In genomic region chr1:78619446-78619802, GRCh38 we compare ENCODE assay signal across 8 cellular contexts. TPM values are rescaled to one million over a fixed set of nuclear protein-coding genes. Genes with fewer than 3 reads are reported as not detected.
DNase-seq lines count a peak whose midpoint lies in the region; ATAC-seq, FAIRE-seq and TF ChIP-seq lines count a peak whose summit lies in the region.

No MANE protein-coding gene starts in this region.

- H3K36me3 ChIP-seq in osteoblast (ENCODE audit: insufficient read depth, low read length) = no peaks in the 10 kb centered on the region

- peaks cover 7% of the 10 kb centered on the region for H3K79me2 ChIP-seq in osteoblast (ENCODE audit: insufficient read depth, low read length)

- DNase-seq in caudate nucleus (lab: John Stamatoyannopoulos, UW) = peak in 3 of 61 donors; percentile 1 to 5 (median 3)
- DNase-seq in osteoblast (ENCODE audit: insufficient read length, low spot score, missing footprints) = no peak
- no peak for DNase-seq in RCC 7860 (ENCODE audit: low spot score)
- no peak for DNase-seq in NCI-H2196 (lab: John Stamatoyannopoulos, UW; ENCODE audit: unreplicated experiment)
- DNase-seq in Kasumi-1 (lab: John Stamatoyannopoulos, UW) = no peak
- DNase-seq in GOT3 (lab: John Stamatoyannopoulos, UW) = no peak

- peak; percentile 12 for ATAC-seq in GM19395 (IDR thresholded peaks at IDR 0.05; ENCODE audit: unreplicated experiment)
- peak; percentile 12 for ATAC-seq in HG03196 (IDR thresholded peaks at IDR 0.05; ENCODE audit: unreplicated experiment)

- H3K4me2 ChIP-seq in osteoblast (ENCODE audit: insufficient read depth, low read length) = peak overlapping the region; percentile 94

- no peaks in the 10 kb centered on the region for H3K27me3 ChIP-seq in osteoblast (ENCODE audit: insufficient read depth, low read length)

- FAIRE-seq in RCC 7860 (lab: Jason Lieb, UNC) = no peak

- peak overlapping the region; percentile 60 for H3K27ac ChIP-seq in caudate nucleus (ENCODE audit: low read depth, low read length)
- peak overlapping the region; percentile 75 for H3K27ac ChIP-seq in osteoblast (ENCODE audit: low read depth, low read length)

- peaks cover 14% of the 10 kb centered on the region for H3K4me1 ChIP-seq in osteoblast (ENCODE audit: insufficient read depth, low read length)

- peak overlapping the region; percentile 84 for H2AFZ ChIP-seq in osteoblast (ENCODE audit: low read length)

- H3K9me3 ChIP-seq in osteoblast (ENCODE audit: low read depth, low read length) = no peaks in the 10 kb centered on the region

- H3K4me3 ChIP-seq in osteoblast (ENCODE audit: insufficient read depth, low read length) = peak overlapping the region; percentile 69

- no peak for TF ChIP-seq CTCF in osteoblast (IDR thresholded peaks at IDR 0.05; ENCODE audit: extremely low read depth, low read depth, low read length)

- H4K20me1 ChIP-seq in osteoblast (ENCODE audit: insufficient read depth, low read length) = no peaks in the 10 kb centered on the region

RNA-seq across cellular contexts. Expression of gene IFI44L, which starts 0.8 kb away (rescaled TPM):
- total RNA-seq in osteoblast = 28.3 and 49.2 TPM in 2 replicates

RNA-seq across cellular contexts. Expression of gene IFI44, which starts 30.2 kb away (rescaled TPM):
- total RNA-seq in osteoblast = 33.9 and 35.8 TPM in 2 replicates
